Comparison of ENCODE assay signal across 15 cellular contexts in genomic region chr1:117618450-117619122, GRCh38. TPM values are rescaled to one million over a fixed set of nuclear protein-coding genes. Genes with fewer than 3 reads are reported as not detected.
DNase-seq lines count a peak whose midpoint lies in the region; ATAC-seq and TF ChIP-seq lines count a peak whose summit lies in the region.
"Had no signal": no experiment of that assay in that cellular context is flagged by ENCODE, and none has a peak within 500 bp of the region (broad histone marks: within the 10 kb centered on the region; RNA-seq: fewer than 3 reads in every experiment).

No MANE protein-coding gene starts in this region.

- peaks cover 19% of the 10 kb centered on the region for H3K36me3 Mint-ChIP-seq in activated naive CD8-positive, alpha-beta T cell treated with anti-CD3 and anti-CD28 coated beads, Interleukin-2, amount 50 U/mL, for 24 hours (ENCODE audit: low read depth)
- peaks cover 11% of the 10 kb centered on the region for H3K36me3 Mint-ChIP-seq in activated naive CD8-positive, alpha-beta T cell treated with anti-CD3 and anti-CD28 coated beads for 36 hours
- H3K36me3 Mint-ChIP-seq in activated T-helper 17 cell treated with anti-CD3 and anti-CD28 coated beads, Interleukin-2, amount 50 U/mL, for 72 hours (ENCODE audit: low read depth) = peaks cover 80% of the 10 kb centered on the region

- H3K4me3 Mint-ChIP-seq in activated naive CD8-positive, alpha-beta T cell treated with anti-CD3 and anti-CD28 coated beads, Interleukin-2, amount 50 U/mL, for 24 hours = no peak overlapping the region
- H3K4me3 Mint-ChIP-seq in activated naive CD8-positive, alpha-beta T cell treated with anti-CD3 and anti-CD28 coated beads for 36 hours = no peak overlapping the region
- peak overlapping the region; percentile 56 for H3K4me3 Mint-ChIP-seq in activated T-helper 17 cell treated with anti-CD3 and anti-CD28 coated beads, Interleukin-2, amount 50 U/mL, for 72 hours
- H3K4me3 Mint-ChIP-seq: CD4-positive, alpha-beta T cell had no signal

- H3K79me2 ChIP-seq in Loucy (ENCODE audit: insufficient read depth, low read length) = peaks cover 100% of the 10 kb centered on the region

- TF ChIP-seq CTCF in Loucy (conservative IDR thresholded peaks at IDR 0.05; ENCODE audit: low read length) (no peak), left ventricle myocardium inferior (IDR thresholded peaks at IDR 0.05; ENCODE audit: borderline replicate concordance) (no peak)

- peaks cover 43% of the 10 kb centered on the region for H3K4me1 Mint-ChIP-seq in activated naive CD8-positive, alpha-beta T cell treated with anti-CD3 and anti-CD28 coated beads, Interleukin-2, amount 50 U/mL, for 24 hours
- H3K4me1 Mint-ChIP-seq in activated naive CD8-positive, alpha-beta T cell treated with anti-CD3 and anti-CD28 coated beads for 36 hours = peaks cover 25% of the 10 kb centered on the region
- peaks cover 58% of the 10 kb centered on the region for H3K4me1 Mint-ChIP-seq in activated T-helper 17 cell treated with anti-CD3 and anti-CD28 coated beads, Interleukin-2, amount 50 U/mL, for 72 hours

- peaks cover 8% of the 10 kb centered on the region for H3K27me3 Mint-ChIP-seq in activated naive CD8-positive, alpha-beta T cell treated with anti-CD3 and anti-CD28 coated beads, Interleukin-2, amount 50 U/mL, for 24 hours
- peaks cover 39% of the 10 kb centered on the region for H3K27me3 Mint-ChIP-seq in activated naive CD8-positive, alpha-beta T cell treated with anti-CD3 and anti-CD28 coated beads for 36 hours
- H3K27me3 Mint-ChIP-seq in activated T-helper 17 cell treated with anti-CD3 and anti-CD28 coated beads, Interleukin-2, amount 50 U/mL, for 72 hours = no peaks in the 10 kb centered on the region
- H3K27me3 Mint-ChIP-seq: CD4-positive, alpha-beta T cell had no signal

- peak overlapping the region; percentile 28 for H3K27ac Mint-ChIP-seq in activated naive CD8-positive, alpha-beta T cell treated with anti-CD3 and anti-CD28 coated beads, Interleukin-2, amount 50 U/mL, for 24 hours
- no peak overlapping the region for H3K27ac Mint-ChIP-seq in activated naive CD8-positive, alpha-beta T cell treated with anti-CD3 and anti-CD28 coated beads for 36 hours
- peak overlapping the region; percentile 80 for H3K27ac Mint-ChIP-seq in activated T-helper 17 cell treated with anti-CD3 and anti-CD28 coated beads, Interleukin-2, amount 50 U/mL, for 72 hours
- H3K27ac Mint-ChIP-seq: CD4-positive, alpha-beta T cell had no signal

- no peaks in the 10 kb centered on the region for H3K9me3 Mint-ChIP-seq in activated naive CD8-positive, alpha-beta T cell treated with anti-CD3 and anti-CD28 coated beads, Interleukin-2, amount 50 U/mL, for 24 hours
- no peaks in the 10 kb centered on the region for H3K9me3 Mint-ChIP-seq in activated naive CD8-positive, alpha-beta T cell treated with anti-CD3 and anti-CD28 coated beads for 36 hours
- H3K9me3 Mint-ChIP-seq in activated T-helper 17 cell treated with anti-CD3 and anti-CD28 coated beads, Interleukin-2, amount 50 U/mL, for 72 hours = no peaks in the 10 kb centered on the region
- H3K9me3 Mint-ChIP-seq: CD4-positive, alpha-beta T cell had no signal

- H3K9me3 ChIP-seq in Loucy (ENCODE audit: insufficient read depth, low read depth, low read length) = no peaks in the 10 kb centered on the region
- no peaks in the 10 kb centered on the region for H3K9me3 ChIP-seq in left ventricle myocardium inferior (replicated peaks)

- no peak for ATAC-seq in activated naive CD8-positive, alpha-beta T cell treated with anti-CD3 and anti-CD28 coated beads, Interleukin-2, amount 50 U/mL, for 24 hours
- ATAC-seq in activated T-helper 17 cell treated with anti-CD3 and anti-CD28 coated beads, Interleukin-2, amount 50 U/mL, for 72 hours (replicated peaks) = peak; percentile 65
- no peak for ATAC-seq in HG02678 (IDR thresholded peaks at IDR 0.05; ENCODE audit: unreplicated experiment)
- ATAC-seq: Panc1 had no signal

- H3F3A ChIP-seq in Loucy (ENCODE audit: low read depth) = no peaks in the 10 kb centered on the region

- H3K4me3 ChIP-seq in Loucy (ENCODE audit: low read length, poor library complexity, severe bottlenecking) (peak overlapping the region; percentile 97), left ventricle myocardium inferior (no peak overlapping the region)

- H3K27ac ChIP-seq in left ventricle myocardium inferior (replicated peaks) = no peak overlapping the region

- H3K9me2 ChIP-seq in Loucy (replicated peaks; ENCODE audit: low read depth, low read length) = no peaks in the 10 kb centered on the region

- peak overlapping the region; percentile 96 for H3K4me2 ChIP-seq in Loucy (ENCODE audit: low read depth, low read length, poor library complexity, severe bottlenecking)

- H3K27me3 ChIP-seq in Loucy (ENCODE audit: insufficient read depth, low read length, poor library complexity, severe bottlenecking) = no peaks in the 10 kb centered on the region
- no peaks in the 10 kb centered on the region for H3K27me3 ChIP-seq in left ventricle myocardium inferior (ENCODE audit: low read depth)

- H2AFZ ChIP-seq in Loucy (ENCODE audit: low read length) = no peak overlapping the region

- DNase-seq in activated naive CD8-positive, alpha-beta T cell treated with anti-CD3 and anti-CD28 coated beads, Interleukin-2, amount 50 U/mL, for 24 hours = no peak
- DNase-seq in activated naive CD8-positive, alpha-beta T cell treated with anti-CD3 and anti-CD28 coated beads for 36 hours = no peak
- DNase-seq in kidney glomerular epithelial cell (lab: John Stamatoyannopoulos, UW) (no peak), left ventricle myocardium inferior (no peak)
- DNase-seq: Calu3; CD4-positive, alpha-beta T cell; DMS53; NCI-H1417 treated with DMSO at 0.1 percent for 48 hours; NCI-H1930; NCI-H446 had no signal

- intact Hi-C loops in left ventricle myocardium inferior (cut with micrococcal nuclease) = no loop called here

- H4K20me1 ChIP-seq in Loucy (ENCODE audit: insufficient read depth, low read length, poor library complexity, severe bottlenecking) = peaks cover 73% of the 10 kb centered on the region

- H3K4me1 ChIP-seq in Loucy (ENCODE audit: insufficient read depth, low read length, poor library complexity, severe bottlenecking) = peaks cover 77% of the 10 kb centered on the region
- H3K4me1 ChIP-seq in left ventricle myocardium inferior = peaks cover 38% of the 10 kb centered on the region

- no peak overlapping the region for H3K9ac ChIP-seq in Loucy (ENCODE audit: low read depth, low read length, poor library complexity, severe bottlenecking)

- H3K36me3 ChIP-seq in Loucy (ENCODE audit: insufficient read depth, low read length) (peaks cover 37% of the 10 kb centered on the region; the same call in 1 of the 2 replicates), left ventricle myocardium inferior (peaks cover 10% of the 10 kb centered on the region)

RNA-seq across cellular contexts. Expression of gene TENT5C, which starts 12.7 kb away (rescaled TPM):
- 1 to 10 TPM; 4.2 TPM for total RNA-seq in activated naive CD8-positive, alpha-beta T cell treated with anti-CD3 and anti-CD28 coated beads for 36 hours
- total RNA-seq in activated T-helper 17 cell treated with anti-CD3 and anti-CD28 coated beads, Interleukin-2, amount 50 U/mL, for 72 hours = 10 to 100 TPM; 30.2 to 37.1 TPM
- total RNA-seq in left ventricle myocardium inferior = 14.9 TPM
- total RNA-seq: LHCN-M2 had no signal
